ENCODE assay signal across 8 cellular contexts in genomic region chr17:39687546-39688474, GRCh38. TPM values are rescaled to one million over a fixed set of nuclear protein-coding genes. Genes with fewer than 3 reads are reported as not detected.
DNase-seq lines count a peak whose midpoint lies in the region; ATAC-seq and TF ChIP-seq lines count a peak whose summit lies in the region.

Gene PGAP3, minus strand, starts transcription at chr17:39688057. Its CDS starts 43 bp downstream, at chr17:39688014.

- H3K9me3 ChIP-seq in SK-N-MC (ENCODE audit: low read depth, low read length) (no peaks in the 10 kb centered on the region), testis (no peaks in the 10 kb centered on the region)

- H3K27me3 ChIP-seq in testis, result no peaks in the 10 kb centered on the region

- no peaks in the 10 kb centered on the region for H3K36me3 ChIP-seq in SK-N-MC (ENCODE audit: insufficient read depth, low read length)
- no peaks in the 10 kb centered on the region for H3K36me3 ChIP-seq in testis (ENCODE audit: low read depth, missing control alignments)

- H3K27ac ChIP-seq in SK-N-MC (peak within 1 kb of the TSS; percentile 98), testis (peak within 1 kb of the TSS; percentile 84 to 96)

- H3K27me3 Mint-ChIP-seq in HFFc6 (ENCODE audit: insufficient read depth), result no peaks in the 10 kb centered on the region; the same call in none of the 2 replicates
- H3K27me3 Mint-ChIP-seq in activated naive CD4-positive, alpha-beta T cell treated with anti-CD3 and anti-CD28 coated beads, Interleukin-2, amount 50 U/mL, for 24 hours, result no peaks in the 10 kb centered on the region

- WGBS in testis, 2 donors, result 2 to 3% methylated on average over 38 to 45 of the region's 45 CpGs

- peaks cover 16% of the 10 kb centered on the region for H3K36me3 Mint-ChIP-seq in HFFc6 (ENCODE audit: low read depth)
- H3K36me3 Mint-ChIP-seq in activated naive CD4-positive, alpha-beta T cell treated with anti-CD3 and anti-CD28 coated beads, Interleukin-2, amount 50 U/mL, for 24 hours, result peaks cover 9% of the 10 kb centered on the region

- peak within 1 kb of the TSS; percentile 90 for H3K4me3 Mint-ChIP-seq in HFFc6
- H3K4me3 Mint-ChIP-seq in activated naive CD4-positive, alpha-beta T cell treated with anti-CD3 and anti-CD28 coated beads, Interleukin-2, amount 50 U/mL, for 24 hours, result peak within 1 kb of the TSS; percentile 99

- peak within 1 kb of the TSS; percentile 88 for H3K27ac Mint-ChIP-seq in HFFc6
- peak within 1 kb of the TSS; percentile 96 for H3K27ac Mint-ChIP-seq in activated naive CD4-positive, alpha-beta T cell treated with anti-CD3 and anti-CD28 coated beads, Interleukin-2, amount 50 U/mL, for 24 hours

- TF ChIP-seq CTCF in HFFc6 (IDR thresholded peaks at IDR 0.05) (0 out of 2 replicates have a peak, but pooled peaks have one; percentile 18), omental fat pad (IDR thresholded peaks at IDR 0.05) (no peak), testis (IDR thresholded peaks at IDR 0.05) (no peak)

- peaks cover 5% of the 10 kb centered on the region for H3K4me1 ChIP-seq in testis

- TF ChIP-seq POLR2A in testis (IDR thresholded peaks at IDR 0.05), result no peak

- H3K9ac ChIP-seq in SK-N-MC (ENCODE audit: insufficient read length), result peak within 1 kb of the TSS; percentile 86

- H3K4me1 Mint-ChIP-seq in HFFc6 (ENCODE audit: low read depth), result peaks cover 21% of the 10 kb centered on the region
- H3K4me1 Mint-ChIP-seq in activated naive CD4-positive, alpha-beta T cell treated with anti-CD3 and anti-CD28 coated beads, Interleukin-2, amount 50 U/mL, for 24 hours, result peaks cover 31% of the 10 kb centered on the region

- peak; percentile 87 for DNase-seq in HFFc6
- DNase-seq in NAMALWA (ENCODE audit: low spot score), result peak; percentile 96
- peak; percentile 73 for DNase-seq in SK-N-MC (ENCODE audit: low read depth, low spot score)
- DNase-seq in glomerular visceral epithelial cell (ENCODE audit: extremely low spot score), result peak; percentile 90
- DNase-seq in omental fat pad (ENCODE audit: low spot score), result peak; percentile 81
- peak; percentile 96 for DNase-seq in testis

- ATAC-seq in omental fat pad (ENCODE audit: low FRiP score), result peak; percentile 92

- H3K9me3 Mint-ChIP-seq in HFFc6, result no peaks in the 10 kb centered on the region
- H3K9me3 Mint-ChIP-seq in activated naive CD4-positive, alpha-beta T cell treated with anti-CD3 and anti-CD28 coated beads, Interleukin-2, amount 50 U/mL, for 24 hours, result no peaks in the 10 kb centered on the region

- peak within 1 kb of the TSS; percentile 88 for H3K4me3 ChIP-seq in GM08714 (ENCODE audit: low read length)
- H3K4me3 ChIP-seq in SK-N-MC, result peak within 1 kb of the TSS; percentile 96
- H3K4me3 ChIP-seq in testis, result peak within 1 kb of the TSS; percentile 61 to 88

- intact Hi-C loops in testis (cut with DNase I; ENCODE audit: low total_unique reads), result no loop called here

RNA-seq across cellular contexts. Expression of gene PGAP3, which starts in this region (rescaled TPM):
- 10 to 100 TPM in 5 of 6 experiments, 1 to 10 TPM in 1; 9.9 to 15.5 (median 12.7) TPM for total RNA-seq in HFFc6 (2021; fragmentation: NEBNext Ultra II Directional; extraction: Animal tissue kit (Norgen Biotek cat#: 25700))
- total RNA-seq in omental fat pad (10 to 100 TPM in 2 of 4 donors, 1 to 10 TPM in 2; 8.2 to 12.8 (median 11.0) TPM), testis (10 to 100 TPM; 28.6 to 37.4 TPM)
- 21.1 TPM for polyA plus RNA-seq in testis (ENCODE audit: insufficient read depth, low read depth, low replicate concordance)

Comparison
In these comparisons a context has a peak if more than half of its experiments do, and no peak if none do; other contexts are left out.
1. Peak in every context shown above with its lines: DNase-seq, ATAC-seq, H3K4me3 ChIP-seq and H3K27ac ChIP-seq.